In genomic region chr3:158539414-158540014, GRCh38 we compare ENCODE assay signal across 7 cellular contexts. TPM values are rescaled to one million over a fixed set of nuclear protein-coding genes. Genes with fewer than 3 reads are reported as not detected.
A peak's percentile ranks its signal among the peaks of the same experiment; 100 is the strongest.
DNase-seq lines count a peak whose midpoint lies in the region; ATAC-seq and TF ChIP-seq lines count a peak whose summit lies in the region.

No MANE protein-coding gene starts in this region.

- H3K9me3 ChIP-seq in neuron (ENCODE audit: low read length), result no peaks in the 10 kb centered on the region

- H3K27me3 ChIP-seq in GM06990 (replicated peaks; ENCODE audit: control insufficient read depth, insufficient read depth, low read length), result no peaks in the 10 kb centered on the region
- H3K27me3 ChIP-seq in neuron (ENCODE audit: insufficient read depth, low read length), result no peaks in the 10 kb centered on the region

- peak; percentile 73 for ATAC-seq in HG02798 (IDR thresholded peaks at IDR 0.05; ENCODE audit: poor library complexity, unreplicated experiment)
- peak; percentile 57 for ATAC-seq in activated CD4-positive, alpha-beta T cell treated with anti-CD3 and anti-CD28 coated beads for 36 hours

- no peaks in the 10 kb centered on the region for H3K27me3 Mint-ChIP-seq in activated CD4-positive, alpha-beta T cell treated with anti-CD3 and anti-CD28 coated beads for 36 hours

- H3K36me3 Mint-ChIP-seq in activated CD4-positive, alpha-beta T cell treated with anti-CD3 and anti-CD28 coated beads for 36 hours (ENCODE audit: low read depth), result peaks cover 3% of the 10 kb centered on the region

- no peaks in the 10 kb centered on the region for H3K9me3 Mint-ChIP-seq in activated CD4-positive, alpha-beta T cell treated with anti-CD3 and anti-CD28 coated beads for 36 hours (ENCODE audit: low read depth)

- TF ChIP-seq CTCF in GM06990 (IDR thresholded peaks at IDR 0.05; ENCODE audit: insufficient read depth, low read length, poor library complexity, severe bottlenecking) (peak; percentile 57), epithelial cell of esophagus (IDR thresholded peaks at IDR 0.05; ENCODE audit: insufficient read depth, low read depth, low read length, missing control alignments) (peak; percentile 61)

- POLR2A ChIA-PET in activated CD4-positive, alpha-beta T cell treated with anti-CD3 and anti-CD28 coated beads for 36 hours (lab: Charles Lee), result no interaction called here

- H3K4me1 Mint-ChIP-seq in activated CD4-positive, alpha-beta T cell treated with anti-CD3 and anti-CD28 coated beads for 36 hours, result no peaks in the 10 kb centered on the region

- DNase-seq in GM06990 (ENCODE audit: extremely low read depth, insufficient read length), result peak; percentile 10
- peak; percentile 82 for DNase-seq in NCI-H2196 (lab: John Stamatoyannopoulos, UW; ENCODE audit: unreplicated experiment)
- peak; percentile 65 for DNase-seq in activated CD4-positive, alpha-beta T cell treated with anti-CD3 and anti-CD28 coated beads for 36 hours
- peak; percentile 55 for DNase-seq in epithelial cell of esophagus (ENCODE audit: low read depth)
- DNase-seq in HuH-7.5 (ENCODE audit: low spot score), result no peak

- no peak overlapping the region for H3K4me3 ChIP-seq in GM06990 (replicated peaks; ENCODE audit: low read depth, low read length)
- no peak overlapping the region for H3K4me3 ChIP-seq in epithelial cell of esophagus (ENCODE audit: low read length)
- H3K4me3 ChIP-seq in neuron (ENCODE audit: low read length), result no peak overlapping the region

- no peaks in the 10 kb centered on the region for H3K4me1 ChIP-seq in neuron (ENCODE audit: insufficient read depth, low read length)

- no peak overlapping the region for H3K27ac Mint-ChIP-seq in activated CD4-positive, alpha-beta T cell treated with anti-CD3 and anti-CD28 coated beads for 36 hours

- CTCF ChIA-PET in activated CD4-positive, alpha-beta T cell treated with anti-CD3 and anti-CD28 coated beads for 36 hours (lab: Charles Lee), result interaction anchor here (0.9 to 3.8 kb wide), 10 partner anchors 10 to 252 kb away, joined by 3 to 16 read pairs (median 4); partner anchors contain the start of gene GFM1

- intact Hi-C loops in activated CD4-positive, alpha-beta T cell treated with anti-CD3 and anti-CD28 coated beads for 36 hours (cut with DNase I, micrococcal nuclease), result loop anchor here (1.0 to 10.0 kb wide), 5 partner anchors 105 to 675 kb away; partner anchors contain the start of gene GFM1 (in 2 of the 2)

- H2AFZ ChIP-seq in neuron (ENCODE audit: low read depth, low read length), result peak overlapping the region; percentile 97

- H3K36me3 ChIP-seq in GM06990 (ENCODE audit: control insufficient read depth, insufficient read depth, low read length) (no peaks in the 10 kb centered on the region), neuron (ENCODE audit: insufficient read depth, low read length) (peaks cover 6% of the 10 kb centered on the region)

- H3K4me3 Mint-ChIP-seq in activated CD4-positive, alpha-beta T cell treated with anti-CD3 and anti-CD28 coated beads for 36 hours, result no peak overlapping the region

RNA-seq across cellular contexts. Expression of gene MLF1, which starts 31.5 kb away (rescaled TPM):
- total RNA-seq in activated CD4-positive, alpha-beta T cell treated with anti-CD3 and anti-CD28 coated beads for 36 hours, result 1 to 10 TPM; 2.4 to 3.4 TPM
